8 cellular contexts compared by ENCODE assay signal in the genomic region with DNA sequence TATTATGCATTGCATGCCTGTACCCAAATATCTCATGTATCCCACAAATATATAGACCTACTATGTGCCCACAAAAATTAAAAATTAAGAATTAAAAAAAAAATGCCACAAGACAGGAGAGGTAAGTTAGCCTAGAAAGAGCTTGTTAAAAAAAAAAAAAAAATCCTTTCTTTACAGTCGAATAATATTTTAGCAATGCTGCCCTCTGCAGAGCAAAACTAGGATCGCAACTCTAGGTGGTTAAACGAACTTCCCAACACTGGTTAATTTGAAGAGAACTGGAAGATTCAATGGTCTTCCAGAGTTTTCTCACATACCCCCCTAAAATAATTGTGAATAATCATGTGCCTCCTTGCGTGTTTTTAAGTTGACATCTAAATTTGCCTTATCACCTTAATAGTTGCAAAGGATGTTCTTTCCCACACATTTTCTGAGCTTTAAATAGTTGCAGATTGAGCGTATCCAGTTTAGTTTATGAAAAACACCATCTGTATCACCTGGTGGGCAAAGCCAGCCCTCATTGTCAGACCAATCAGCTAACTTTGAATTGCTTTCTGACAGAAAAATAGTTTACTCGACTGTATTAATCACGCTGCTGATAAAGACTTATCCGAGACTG. TPM values are rescaled to one million over a fixed set of nuclear protein-coding genes. Genes with fewer than 3 reads are reported as not detected.
DNase-seq lines count a peak whose midpoint lies in the region; ATAC-seq, FAIRE-seq and TF ChIP-seq lines count a peak whose summit lies in the region.

No MANE protein-coding gene starts in this region.

- intact Hi-C loops in GM12878 (cut with micrococcal nuclease; ENCODE audit: unreplicated experiment) = loop anchor here (1.0 kb wide), 1 partner anchor 246 kb away; no protein-coding TSS in a partner anchor

- WGBS in GM12878 (ENCODE audit: insufficient coverage, insufficient replicate concordance, low lambda C conversion rate, missing lambda C conversion rate) = 43% methylated on average over 8 of the region's 8 CpGs

- ATAC-seq in GM12878 (peak; percentile 46), GM21576 (IDR thresholded peaks at IDR 0.05; ENCODE audit: unreplicated experiment) (no peak), GM21528 (IDR thresholded peaks at IDR 0.05; ENCODE audit: low FRiP score, unreplicated experiment) (no peak)

- POLR2A ChIA-PET in GM12878 (lab: Charles Lee) = interaction anchor here (0.6 to 2.3 kb wide), 5 partner anchors 17 to 1606 kb away, joined by 3 to 14 read pairs (median 4); no protein-coding TSS in a partner anchor

- no peaks in the 10 kb centered on the region; the same call in 2 of the 3 replicates for H3K9me3 ChIP-seq in GM12878 (replicated peaks; ENCODE audit: control insufficient read depth, insufficient read depth, low read length)

- RAD21 ChIA-PET in GM12878 (lab: Charles Lee; ENCODE audit: unreplicated experiment) = interaction anchor here (0.6 to 5.9 kb wide), 46 partner anchors 10 to 543 kb away, joined by 3 to 141 read pairs (median 5); a partner anchor contains a TSS

- no peak overlapping the region for H2AFZ ChIP-seq in GM12878 (ENCODE audit: control insufficient read depth, low read depth, low read length)

- no peaks in the 10 kb centered on the region for H4K20me1 ChIP-seq in GM12878 (ENCODE audit: control insufficient read depth, insufficient read depth)

- no peak overlapping the region for H3K4me3 ChIP-seq in GM12878

- peaks cover 39% of the 10 kb centered on the region for H3K4me1 ChIP-seq in GM12878 (ENCODE audit: control insufficient read depth, insufficient read depth, low read length)

- CTCF ChIA-PET in GM12878 (lab: Yijun Ruan, JAX) = interaction anchor here (0.6 to 7.2 kb wide), 64 partner anchors 11 to 1611 kb away, joined by 3 to 191 read pairs (median 4); a partner anchor contains a TSS

- no peak overlapping the region for H3K4me2 ChIP-seq in GM12878 (ENCODE audit: control insufficient read depth, insufficient read depth)

- peak; percentile 90 for TF ChIP-seq RAD21 in GM12878 (IDR thresholded peaks at IDR 0.05; ENCODE audit: insufficient read depth, low read depth, low read length)

- H3K9ac ChIP-seq in GM12878 (ENCODE audit: control insufficient read depth, insufficient read depth, low read length) = no peak overlapping the region

- peak; percentile 38 for FAIRE-seq in GM12878 (lab: Jason Lieb, UNC)

- SMC1A ChIA-PET in GM12878 (lab: Charles Lee; ENCODE audit: uncharacterized antibody, unreplicated experiment) = interaction anchor here (0.6 to 11.7 kb wide), 54 partner anchors 10 to 1911 kb away, joined by 3 to 131 read pairs (median 6); a partner anchor contains a TSS

- no peak for TF ChIP-seq POLR2A in GM12878 (IDR thresholded peaks at IDR 0.05; ENCODE audit: low read depth, low read length)

- DNase-seq in ELR (ENCODE audit: low read depth) = peak; percentile 79
- peak; percentile 36 for DNase-seq in NCI-H1092 (lab: John Stamatoyannopoulos, UW)
- DNase-seq in T-helper 9 cell = peak; percentile 73
- no peak for DNase-seq in GM12878 (ENCODE audit: low read depth, low spot score)
- peak; percentile 90 for DNase-seq in inferior parietal cortex (ENCODE audit: extremely low spot score)
- DNase-seq in stimulated activated CD4-positive, alpha-beta T cell treated with anti-CD3 and anti-CD28 coated beads, Interleukin-1b, Interleukin-23, amount 100 ng/mL, for 48 hours = peak; percentile 41

- no peaks in the 10 kb centered on the region for H3K79me2 ChIP-seq in GM12878 (ENCODE audit: control insufficient read depth, insufficient read depth, low read length)

- in situ Hi-C loops in GM12878 (cut with MboI) = loop anchor here (5.0 kb wide), 2 partner anchors 248 to 453 kb away; no protein-coding TSS in a partner anchor

- H3K36me3 ChIP-seq in GM12878 (ENCODE audit: control insufficient read depth in 2 of 2, insufficient read depth in 2 of 2, low read length in 1 of 2) = no peaks in the 10 kb centered on the region

- TF ChIP-seq EP300 in GM12878 (IDR thresholded peaks at IDR 0.05; ENCODE audit: borderline replicate concordance in 1 of 2, control insufficient read depth in 1 of 2, low read depth in 2 of 2, low read length in 2 of 2) = no peak

- peak; percentile 63 to 72 (median 64); a peak in 5 of 6 replicates for TF ChIP-seq CTCF in GM12878 (IDR thresholded peaks at IDR 0.05 in 2 of 3, conservative IDR thresholded peaks at IDR 0.05 in 1 of 3; ENCODE audit: control insufficient read depth in 2 of 3, extremely low read depth in 1 of 3, insufficient read depth in 1 of 3, low read depth in 3 of 3, low read length in 3 of 3)

- no peak overlapping the region; the same call in 1 of the 2 replicates for H3K27ac ChIP-seq in GM12878 (ENCODE audit: control insufficient read depth, insufficient read depth)

- H3K27me3 ChIP-seq in GM12878 (replicated peaks in 1 of 2; ENCODE audit: control insufficient read depth in 2 of 2, insufficient read depth in 2 of 2, low read length in 1 of 2) = no peaks in the 10 kb centered on the region

- no TSS peak for BruUV-seq in GM12878 (replicated peaks; lab: Mats Ljungman, UMichigan)

TF ChIP-seq in GM12878, 131 proteins besides CTCF, POLR2A, EP300 and RAD21:
- TF ChIP-seq MEF2B (IDR thresholded peaks at IDR 0.05; ENCODE audit: partially characterized antibody, poor library complexity, severe bottlenecking) = no peak
- no peak for TF ChIP-seq CEBPB (IDR thresholded peaks at IDR 0.05; ENCODE audit: borderline replicate concordance in 1 of 2, low read depth in 2 of 2, low read length in 2 of 2)
- TF ChIP-seq ZNF24 (IDR thresholded peaks at IDR 0.05) = 0 out of 2 replicates have a peak, but pooled peaks have one; percentile 22
- TF ChIP-seq, protein P1, sequence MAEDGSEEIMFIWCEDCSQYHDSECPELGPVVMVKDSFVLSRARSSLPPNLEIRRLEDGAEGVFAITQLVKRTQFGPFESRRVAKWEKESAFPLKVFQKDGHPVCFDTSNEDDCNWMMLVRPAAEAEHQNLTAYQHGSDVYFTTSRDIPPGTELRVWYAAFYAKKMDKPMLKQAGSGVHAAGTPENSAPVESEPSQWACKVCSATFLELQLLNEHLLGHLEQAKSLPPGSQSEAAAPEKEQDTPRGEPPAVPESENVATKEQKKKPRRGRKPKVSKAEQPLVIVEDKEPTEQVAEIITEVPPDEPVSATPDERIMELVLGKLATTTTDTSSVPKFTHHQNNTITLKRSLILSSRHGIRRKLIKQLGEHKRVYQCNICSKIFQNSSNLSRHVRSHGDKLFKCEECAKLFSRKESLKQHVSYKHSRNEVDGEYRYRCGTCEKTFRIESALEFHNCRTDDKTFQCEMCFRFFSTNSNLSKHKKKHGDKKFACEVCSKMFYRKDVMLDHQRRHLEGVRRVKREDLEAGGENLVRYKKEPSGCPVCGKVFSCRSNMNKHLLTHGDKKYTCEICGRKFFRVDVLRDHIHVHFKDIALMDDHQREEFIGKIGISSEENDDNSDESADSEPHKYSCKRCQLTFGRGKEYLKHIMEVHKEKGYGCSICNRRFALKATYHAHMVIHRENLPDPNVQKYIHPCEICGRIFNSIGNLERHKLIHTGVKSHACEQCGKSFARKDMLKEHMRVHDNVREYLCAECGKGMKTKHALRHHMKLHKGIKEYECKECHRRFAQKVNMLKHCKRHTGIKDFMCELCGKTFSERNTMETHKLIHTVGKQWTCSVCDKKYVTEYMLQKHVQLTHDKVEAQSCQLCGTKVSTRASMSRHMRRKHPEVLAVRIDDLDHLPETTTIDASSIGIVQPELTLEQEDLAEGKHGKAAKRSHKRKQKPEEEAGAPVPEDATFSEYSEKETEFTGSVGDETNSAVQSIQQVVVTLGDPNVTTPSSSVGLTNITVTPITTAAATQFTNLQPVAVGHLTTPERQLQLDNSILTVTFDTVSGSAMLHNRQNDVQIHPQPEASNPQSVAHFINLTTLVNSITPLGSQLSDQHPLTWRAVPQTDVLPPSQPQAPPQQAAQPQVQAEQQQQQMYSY (CRISPR knock-in tag; IDR thresholded peaks at IDR 0.05) = no peak
- TF ChIP-seq, protein P2, sequence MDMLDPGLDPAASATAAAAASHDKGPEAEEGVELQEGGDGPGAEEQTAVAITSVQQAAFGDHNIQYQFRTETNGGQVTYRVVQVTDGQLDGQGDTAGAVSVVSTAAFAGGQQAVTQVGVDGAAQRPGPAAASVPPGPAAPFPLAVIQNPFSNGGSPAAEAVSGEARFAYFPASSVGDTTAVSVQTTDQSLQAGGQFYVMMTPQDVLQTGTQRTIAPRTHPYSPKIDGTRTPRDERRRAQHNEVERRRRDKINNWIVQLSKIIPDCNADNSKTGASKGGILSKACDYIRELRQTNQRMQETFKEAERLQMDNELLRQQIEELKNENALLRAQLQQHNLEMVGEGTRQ (IDR thresholded peaks at IDR 0.05; ENCODE audit: borderline replicate concordance, low read depth, low read length) = no peak
- TF ChIP-seq SMC3 (IDR thresholded peaks at IDR 0.05; ENCODE audit: borderline replicate concordance, low read length) = peak; percentile 80
- no peak for TF ChIP-seq SIX5 (IDR thresholded peaks at IDR 0.05; ENCODE audit: low read depth, low read length, severe bottlenecking)
- no peak for TF ChIP-seq YY1 (IDR thresholded peaks at IDR 0.05; ENCODE audit: low read depth, low read length)
- TF ChIP-seq IKZF2 (IDR thresholded peaks at IDR 0.05) = no peak
- TF ChIP-seq FOS (IDR thresholded peaks at IDR 0.05; ENCODE audit: borderline replicate concordance, extremely low read depth, insufficient read length) = no peak
- peak; percentile 97 for TF ChIP-seq ZNF384 (IDR thresholded peaks at IDR 0.05; ENCODE audit: borderline replicate concordance, low read depth, low read length)

RNA-seq across cellular contexts. Expression of a gene that starts 47.4 kb away (rescaled TPM):
- 2.7 and 4.2 TPM in 2 replicates for total RNA-seq in GM12878 (2013; cell fraction: nucleolus; rRNA removed)
- total RNA-seq in GM12878 (2014; rRNA removed) (5.0 and 6.9 TPM in 2 replicates), GM12878 (2014; rRNA removed; fragmentation: Illumina TruSeq; extraction: Trizol) (6.9 and 8.3 TPM in 2 replicates), GM12878 (2021) (5.9 and 7.7 TPM in 2 replicates)
- 9.4 TPM for polyA plus RNA-seq in GM12878 (2011; ENCODE audit: low read depth)
- polyA plus RNA-seq in GM12878 (2011; rRNA removed) (9.8 and 15.3 TPM in 2 replicates), GM12878 (2014; fragmentation: Illumina TruSeq; extraction: Trizol) (7.4 and 8.7 TPM in 2 replicates), GM12878 (2014; fragmentation: Nextera tagmentation; extraction: Ambion mirVana) (10 to 100 TPM in 1 of 2 experiments, 1 to 10 TPM in 1; 8.7 to 10.4 TPM), GM12878 (2014; rRNA removed) (7.5 and 7.7 TPM in 2 replicates), GM12878 (2016; fragmentation: Nextera tagmentation; extraction: Ambion mirVana) (10 to 100 TPM; 15.8 to 16.0 TPM)
- 3.9 and 5.7 TPM in 2 replicates for polyA plus RNA-seq in GM12878 (2011; cell fraction: cytosol; rRNA removed)
- 14.0 and 14.2 TPM in 2 replicates for polyA plus RNA-seq in GM12878 (2011; cell fraction: nucleus; rRNA removed)
- polyA plus RNA-seq in GM12878 (2012) = 9.5 and 16.1 TPM in 2 replicates
- polyA minus RNA-seq in GM12878 (2011; rRNA and poly(A)+ RNA removed) = 6.9 and 8.3 TPM in 2 replicates
- polyA minus RNA-seq in GM12878 (2011; cell fraction: cytosol; rRNA and poly(A)+ RNA removed) = 1.6 and 1.9 TPM in 2 replicates
- polyA minus RNA-seq in GM12878 (2011; cell fraction: nucleus; rRNA and poly(A)+ RNA removed) = 2.9 and 3.6 TPM in 2 replicates
